ENCODE assay signal across 8 cellular contexts in genomic region chr6:31794866-31795615, GRCh38. TPM values are rescaled to one million over a fixed set of nuclear protein-coding genes. Genes with fewer than 3 reads are reported as not detected.
DNase-seq lines count a peak whose midpoint lies in the region; ATAC-seq and TF ChIP-seq lines count a peak whose summit lies in the region.

No MANE protein-coding gene starts in this region.

- H3K4me3 ChIP-seq in WERI-Rb-1 (ENCODE audit: low read depth, low read length) (peak overlapping the region; percentile 96), fibroblast of the aortic adventitia (ENCODE audit: low read depth, low read length) (peak overlapping the region; percentile 94), osteoblast (ENCODE audit: insufficient read depth, low read length) (peak overlapping the region; percentile 95)

- ATAC-seq in HG02870 (IDR thresholded peaks at IDR 0.05; ENCODE audit: unreplicated experiment): peak; percentile 16

- H3K9me3 ChIP-seq in WERI-Rb-1 (ENCODE audit: severe bottlenecking) (no peaks in the 10 kb centered on the region), osteoblast (ENCODE audit: low read depth, low read length) (no peaks in the 10 kb centered on the region)

- H4K20me1 ChIP-seq in osteoblast (ENCODE audit: insufficient read depth, low read length): no peaks in the 10 kb centered on the region

- DNase-seq in NCI-H146 (lab: John Stamatoyannopoulos, UW): peak; percentile 56
- DNase-seq in NCI-H146 treated with DMSO at 0.1 percent for 48 hours (lab: John Stamatoyannopoulos, UW; ENCODE audit: unreplicated experiment): no peak
- DNase-seq in WERI-Rb-1: no peak
- DNase-seq in fibroblast of the aortic adventitia (ENCODE audit: low read depth): no peak
- DNase-seq in osteoblast (ENCODE audit: insufficient read length, low spot score, missing footprints): peak; percentile 89
- DNase-seq in DMS153 treated with DMSO at 0.1 percent for 48 hours (lab: John Stamatoyannopoulos, UW; ENCODE audit: unreplicated experiment): no peak
- no peak for DNase-seq in pons (ENCODE audit: low spot score)

- H3K27ac ChIP-seq in WERI-Rb-1: peak overlapping the region; percentile 93
- H3K27ac ChIP-seq in osteoblast (ENCODE audit: low read depth, low read length): peak overlapping the region; percentile 92

- no peaks in the 10 kb centered on the region for H3K27me3 ChIP-seq in WERI-Rb-1 (ENCODE audit: insufficient read depth, low read depth, severe bottlenecking)
- H3K27me3 ChIP-seq in osteoblast (ENCODE audit: insufficient read depth, low read length): no peaks in the 10 kb centered on the region

- peak overlapping the region; percentile 91 for H2AFZ ChIP-seq in osteoblast (ENCODE audit: low read length)

- H3K79me2 ChIP-seq in osteoblast (ENCODE audit: insufficient read depth, low read length): peaks cover 31% of the 10 kb centered on the region

- TF ChIP-seq CTCF in WERI-Rb-1 (IDR thresholded peaks at IDR 0.05; ENCODE audit: low read depth, low read length) (no peak), fibroblast of the aortic adventitia (IDR thresholded peaks at IDR 0.05; ENCODE audit: insufficient read depth, low read length) (no peak), osteoblast (IDR thresholded peaks at IDR 0.05; ENCODE audit: extremely low read depth, low read depth, low read length) (no peak)

- peak overlapping the region; percentile 92 for H3K4me2 ChIP-seq in osteoblast (ENCODE audit: insufficient read depth, low read length)

- peaks cover 9% of the 10 kb centered on the region for H3K4me1 ChIP-seq in osteoblast (ENCODE audit: insufficient read depth, low read length)

- H3K36me3 ChIP-seq in WERI-Rb-1 (peaks cover 68% of the 10 kb centered on the region), osteoblast (ENCODE audit: insufficient read depth, low read length) (peaks cover 21% of the 10 kb centered on the region)

RNA-seq across cellular contexts. Expression of gene VARS1, which starts 0.5 kb away (rescaled TPM):
- total RNA-seq in fibroblast of the aortic adventitia (ENCODE audit: low replicate concordance) (19.6 and 68.8 TPM in 2 replicates), osteoblast (40.1 and 42.0 TPM in 2 replicates)

RNA-seq across cellular contexts. Expression of gene LSM2, which starts 11.7 kb away (rescaled TPM):
- total RNA-seq in fibroblast of the aortic adventitia (ENCODE audit: low replicate concordance): 49.5 and 88.3 TPM in 2 replicates
- total RNA-seq in osteoblast: 18.3 and 22.4 TPM in 2 replicates

RNA-seq across cellular contexts. Expression of gene VWA7, which starts 17.9 kb away (rescaled TPM):
- total RNA-seq in fibroblast of the aortic adventitia (ENCODE audit: low replicate concordance) (0.36 and 0.90 TPM in 2 replicates), osteoblast (0.29 and 0.36 TPM in 2 replicates)

RNA-seq across cellular contexts. Expression of gene HSPA1L, which starts 20.0 kb away (rescaled TPM):
- 1.4 and 2.4 TPM in 2 replicates for total RNA-seq in fibroblast of the aortic adventitia (ENCODE audit: low replicate concordance)
- total RNA-seq in osteoblast: 0.29 and 0.72 TPM in 2 replicates

RNA-seq across cellular contexts. Expression of gene HSPA1A, which starts 20.3 kb away (rescaled TPM):
- total RNA-seq in fibroblast of the aortic adventitia (ENCODE audit: low replicate concordance) (52.8 and 76.9 TPM in 2 replicates), osteoblast (33.3 and 36.9 TPM in 2 replicates)

Comparison
In these comparisons a context has a peak if more than half of its experiments do, and no peak if none do; other contexts are left out.
1. DNase-seq: peak in NCI-H146 (single experiment) and osteoblast (single experiment); none in NCI-H146 treated with DMSO at 0.1 percent for 48 hours (single experiment), WERI-Rb-1 (single experiment), fibroblast of the aortic adventitia (single experiment), DMS153 treated with DMSO at 0.1 percent for 48 hours (single experiment) and pons (single experiment).
2. Peak in every context shown above with its lines, with median percentiles within 50 percentile points of each other: H3K4me3 ChIP-seq.